In the genomic region with DNA sequence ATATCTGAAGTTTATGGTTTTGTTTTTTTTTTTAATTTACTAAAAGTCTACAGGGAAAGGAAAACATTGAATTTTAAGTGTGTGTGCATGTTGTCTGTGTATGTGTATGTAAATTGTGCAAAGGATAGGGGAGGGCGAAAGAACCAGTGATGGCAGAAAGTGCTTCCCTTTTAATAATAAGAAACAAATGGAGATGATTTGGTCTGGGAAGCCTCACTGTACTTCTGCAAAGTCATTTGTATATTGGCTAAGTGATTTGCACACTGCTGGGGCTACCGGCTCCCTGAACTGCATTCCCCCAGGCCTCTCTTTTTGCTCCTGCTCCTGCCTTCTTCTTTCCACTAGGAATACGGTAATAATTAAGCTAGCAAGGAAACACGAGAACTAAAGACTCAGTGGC, we compare ENCODE assay signal across 1 cellular context.
TF ChIP-seq lines count a peak whose summit lies in the region.

No MANE protein-coding gene starts in this region.

TF ChIP-seq in SK-N-SH treated with all-trans-retinoic acid at 6 μM for 48 hours, 23 proteins besides CTCF, POLR2A, EP300 and RAD21 (continued from another document):
- TF ChIP-seq, protein P1, sequence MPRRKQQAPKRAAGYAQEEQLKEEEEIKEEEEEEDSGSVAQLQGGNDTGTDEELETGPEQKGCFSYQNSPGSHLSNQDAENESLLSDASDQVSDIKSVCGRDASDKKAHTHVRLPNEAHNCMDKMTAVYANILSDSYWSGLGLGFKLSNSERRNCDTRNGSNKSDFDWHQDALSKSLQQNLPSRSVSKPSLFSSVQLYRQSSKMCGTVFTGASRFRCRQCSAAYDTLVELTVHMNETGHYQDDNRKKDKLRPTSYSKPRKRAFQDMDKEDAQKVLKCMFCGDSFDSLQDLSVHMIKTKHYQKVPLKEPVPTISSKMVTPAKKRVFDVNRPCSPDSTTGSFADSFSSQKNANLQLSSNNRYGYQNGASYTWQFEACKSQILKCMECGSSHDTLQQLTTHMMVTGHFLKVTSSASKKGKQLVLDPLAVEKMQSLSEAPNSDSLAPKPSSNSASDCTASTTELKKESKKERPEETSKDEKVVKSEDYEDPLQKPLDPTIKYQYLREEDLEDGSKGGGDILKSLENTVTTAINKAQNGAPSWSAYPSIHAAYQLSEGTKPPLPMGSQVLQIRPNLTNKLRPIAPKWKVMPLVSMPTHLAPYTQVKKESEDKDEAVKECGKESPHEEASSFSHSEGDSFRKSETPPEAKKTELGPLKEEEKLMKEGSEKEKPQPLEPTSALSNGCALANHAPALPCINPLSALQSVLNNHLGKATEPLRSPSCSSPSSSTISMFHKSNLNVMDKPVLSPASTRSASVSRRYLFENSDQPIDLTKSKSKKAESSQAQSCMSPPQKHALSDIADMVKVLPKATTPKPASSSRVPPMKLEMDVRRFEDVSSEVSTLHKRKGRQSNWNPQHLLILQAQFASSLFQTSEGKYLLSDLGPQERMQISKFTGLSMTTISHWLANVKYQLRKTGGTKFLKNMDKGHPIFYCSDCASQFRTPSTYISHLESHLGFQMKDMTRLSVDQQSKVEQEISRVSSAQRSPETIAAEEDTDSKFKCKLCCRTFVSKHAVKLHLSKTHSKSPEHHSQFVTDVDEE (CRISPR knock-in tag; IDR thresholded peaks at IDR 0.05) = no peak
- TF ChIP-seq RARB (CRISPR knock-in tag; IDR thresholded peaks at IDR 0.05) = no peak
- TF ChIP-seq, protein P2, sequence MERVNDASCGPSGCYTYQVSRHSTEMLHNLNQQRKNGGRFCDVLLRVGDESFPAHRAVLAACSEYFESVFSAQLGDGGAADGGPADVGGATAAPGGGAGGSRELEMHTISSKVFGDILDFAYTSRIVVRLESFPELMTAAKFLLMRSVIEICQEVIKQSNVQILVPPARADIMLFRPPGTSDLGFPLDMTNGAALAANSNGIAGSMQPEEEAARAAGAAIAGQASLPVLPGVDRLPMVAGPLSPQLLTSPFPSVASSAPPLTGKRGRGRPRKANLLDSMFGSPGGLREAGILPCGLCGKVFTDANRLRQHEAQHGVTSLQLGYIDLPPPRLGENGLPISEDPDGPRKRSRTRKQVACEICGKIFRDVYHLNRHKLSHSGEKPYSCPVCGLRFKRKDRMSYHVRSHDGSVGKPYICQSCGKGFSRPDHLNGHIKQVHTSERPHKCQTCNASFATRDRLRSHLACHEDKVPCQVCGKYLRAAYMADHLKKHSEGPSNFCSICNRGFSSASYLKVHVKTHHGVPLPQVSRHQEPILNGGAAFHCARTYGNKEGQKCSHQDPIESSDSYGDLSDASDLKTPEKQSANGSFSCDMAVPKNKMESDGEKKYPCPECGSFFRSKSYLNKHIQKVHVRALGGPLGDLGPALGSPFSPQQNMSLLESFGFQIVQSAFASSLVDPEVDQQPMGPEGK (CRISPR knock-in tag; IDR thresholded peaks at IDR 0.05; ENCODE audit: borderline replicate concordance) = no peak
- TF ChIP-seq ZC3H10 (CRISPR knock-in tag; IDR thresholded peaks at IDR 0.05) = no peak
- TF ChIP-seq, protein P3, sequence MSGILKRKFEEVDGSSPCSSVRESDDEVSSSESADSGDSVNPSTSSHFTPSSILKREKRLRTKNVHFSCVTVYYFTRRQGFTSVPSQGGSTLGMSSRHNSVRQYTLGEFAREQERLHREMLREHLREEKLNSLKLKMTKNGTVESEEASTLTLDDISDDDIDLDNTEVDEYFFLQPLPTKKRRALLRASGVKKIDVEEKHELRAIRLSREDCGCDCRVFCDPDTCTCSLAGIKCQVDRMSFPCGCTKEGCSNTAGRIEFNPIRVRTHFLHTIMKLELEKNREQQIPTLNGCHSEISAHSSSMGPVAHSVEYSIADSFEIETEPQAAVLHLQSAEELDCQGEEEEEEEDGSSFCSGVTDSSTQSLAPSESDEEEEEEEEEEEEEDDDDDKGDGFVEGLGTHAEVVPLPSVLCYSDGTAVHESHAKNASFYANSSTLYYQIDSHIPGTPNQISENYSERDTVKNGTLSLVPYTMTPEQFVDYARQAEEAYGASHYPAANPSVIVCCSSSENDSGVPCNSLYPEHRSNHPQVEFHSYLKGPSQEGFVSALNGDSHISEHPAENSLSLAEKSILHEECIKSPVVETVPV (CRISPR knock-in tag; IDR thresholded peaks at IDR 0.05) = no peak
- no peak for TF ChIP-seq ESRRG (CRISPR knock-in tag; IDR thresholded peaks at IDR 0.05)
- TF ChIP-seq PPARA (CRISPR knock-in tag; IDR thresholded peaks at IDR 0.05; ENCODE audit: borderline replicate concordance) = no peak
- TF ChIP-seq ISL1 (CRISPR knock-in tag; IDR thresholded peaks at IDR 0.05) = no peak
- TF ChIP-seq CREB5 (CRISPR knock-in tag; IDR thresholded peaks at IDR 0.05; ENCODE audit: low read depth) = no peak
- TF ChIP-seq CSDC2 (CRISPR knock-in tag; IDR thresholded peaks at IDR 0.05) = no peak
- no peak for TF ChIP-seq POU6F1 (CRISPR knock-in tag; IDR thresholded peaks at IDR 0.05; ENCODE audit: borderline replicate concordance, low read depth)
- no peak for TF ChIP-seq ZNF70 (CRISPR knock-in tag; IDR thresholded peaks at IDR 0.05)
- TF ChIP-seq ZFP3 (CRISPR knock-in tag; IDR thresholded peaks at IDR 0.05) = no peak
